In genomic region chr3:32577621-32578556, GRCh38 we compare ENCODE assay signal across 9 cellular contexts. TPM values are rescaled to one million over a fixed set of nuclear protein-coding genes. Genes with fewer than 3 reads are reported as not detected.
DNase-seq lines count a peak whose midpoint lies in the region; ATAC-seq and TF ChIP-seq lines count a peak whose summit lies in the region.
"Had no signal": no experiment of that assay in that cellular context is flagged by ENCODE, and none has a peak within 500 bp of the region (broad histone marks: within the 10 kb centered on the region; RNA-seq: fewer than 3 reads in every experiment).

No MANE protein-coding gene starts in this region.

- H3K4me3 ChIP-seq in left lung (peak overlapping the region in 1 of 2 donors; percentile 11), neural progenitor cell (no peak overlapping the region), prostate gland (no peak overlapping the region)

- H3K4me3 Mint-ChIP-seq in neural progenitor cell = no peak overlapping the region

- H3K27me3 ChIP-seq in left lung (no peaks in the 10 kb centered on the region), neural progenitor cell (no peaks in the 10 kb centered on the region), prostate gland (replicated peaks; ENCODE audit: insufficient read depth) (no peaks in the 10 kb centered on the region)
- H3K27me3 ChIP-seq: Peyer's patch had no signal

- H2AFZ ChIP-seq in neural progenitor cell (replicated peaks) = no peak overlapping the region

- WGBS in prostate gland = 23% methylated on average over 8 of the region's 8 CpGs

- no peak for TF ChIP-seq POLR2A in prostate gland (IDR thresholded peaks at IDR 0.05)

- no peaks in the 10 kb centered on the region for H3K4me1 Mint-ChIP-seq in neural progenitor cell

- intact Hi-C loops in left lung (cut with DNase I) (no loop called here), prostate gland (cut with DNase I) (loop anchor here (10.0 kb wide), 1 partner anchor 107 kb away; the partner anchor contains the start of gene CNOT10)

- no peaks in the 10 kb centered on the region for H3K9me3 Mint-ChIP-seq in neural progenitor cell

- ATAC-seq in GM19455 (IDR thresholded peaks at IDR 0.05; ENCODE audit: unreplicated experiment) (peak; percentile 91), HG03460 (IDR thresholded peaks at IDR 0.05; ENCODE audit: unreplicated experiment) (peak; percentile 91), left lung (peak; percentile 73)

- H3K4me1 ChIP-seq in left lung = peaks cover 3 to 27% of the 10 kb centered on the region in 2 donors
- no peaks in the 10 kb centered on the region for H3K4me1 ChIP-seq in neural progenitor cell
- no peaks in the 10 kb centered on the region for H3K4me1 ChIP-seq in prostate gland (replicated peaks)

- DNase-seq in GF-D8 (lab: John Stamatoyannopoulos, UW) (peak; percentile 47), left lung (no peak), neural progenitor cell (ENCODE audit: low spot score) (no peak), prostate gland (ENCODE audit: low spot score) (no peak), DMS114 treated with DMSO at 0.1 percent for 48 hours (lab: John Stamatoyannopoulos, UW; ENCODE audit: unreplicated experiment) (no peak)
- DNase-seq in activated T-cell treated with anti-CD3 and anti-CD28 coated beads, Interleukin-2, amount 50 U/mL, for 48 hours = peak; percentile 43 to 49

- no peaks in the 10 kb centered on the region for H3F3A ChIP-seq in neural progenitor cell (ENCODE audit: low read depth)

- H3K27me3 Mint-ChIP-seq in neural progenitor cell (ENCODE audit: insufficient read depth, low read depth) = no peaks in the 10 kb centered on the region

- peaks cover 2% of the 10 kb centered on the region for H3K36me3 Mint-ChIP-seq in neural progenitor cell

- no peak overlapping the region for H3K9ac ChIP-seq in neural progenitor cell

- TF ChIP-seq CTCF in left lung (IDR thresholded peaks at IDR 0.05) (no peak), neural progenitor cell (IDR thresholded peaks at IDR 0.05) (no peak), prostate gland (IDR thresholded peaks at IDR 0.05) (no peak)

- H3K79me2 ChIP-seq in neural progenitor cell (ENCODE audit: low read depth) = no peaks in the 10 kb centered on the region

- no peaks in the 10 kb centered on the region for H3K36me3 ChIP-seq in left lung
- no peaks in the 10 kb centered on the region for H3K36me3 ChIP-seq in neural progenitor cell
- no peaks in the 10 kb centered on the region for H3K36me3 ChIP-seq in prostate gland
- H3K36me3 ChIP-seq: Peyer's patch had no signal

- no peak overlapping the region for H3K27ac Mint-ChIP-seq in neural progenitor cell

- H3K27ac ChIP-seq in left lung (peak overlapping the region; percentile 40 to 78), neural progenitor cell (no peak overlapping the region), prostate gland (peak overlapping the region in 1 of 2 donors; percentile 41)

- H3K9me3 ChIP-seq in left lung (no peaks in the 10 kb centered on the region), neural progenitor cell (ENCODE audit: low read depth) (no peaks in the 10 kb centered on the region), prostate gland (no peaks in the 10 kb centered on the region)
- H3K9me3 ChIP-seq: Peyer's patch had no signal

- H3K4me2 ChIP-seq in neural progenitor cell = no peak overlapping the region

- H4K20me1 ChIP-seq in neural progenitor cell (ENCODE audit: low read depth) = no peaks in the 10 kb centered on the region

RNA-seq across cellular contexts. Expression of gene DYNC1LI1, which starts 7.2 kb away (rescaled TPM):
- total RNA-seq in left lung = 10 to 100 TPM; 32.6 to 38.1 TPM
- 66.4 and 103 TPM in 2 replicates for total RNA-seq in neural progenitor cell (ENCODE audit: low replicate concordance)
- 10 to 100 TPM; 30.5 to 43.3 TPM for total RNA-seq in prostate gland

Comparison
In these comparisons a context has a peak if more than half of its experiments do, and no peak if none do; other contexts are left out.
1. DNase-seq: peak in GF-D8 (single experiment) and activated T-cell treated with anti-CD3 and anti-CD28 coated beads, Interleukin-2, amount 50 U/mL, for 48 hours (2 of 2); none in left lung (0 of 2), neural progenitor cell (single experiment), prostate gland (single experiment) and DMS114 treated with DMSO at 0.1 percent for 48 hours (single experiment).
2. Peak in every context shown above with its lines, with median percentiles within 50 percentile points of each other: ATAC-seq.